In genomic region chr14:20662968-20663731, GRCh38 we compare ENCODE assay signal across 1 cellular context.
TF ChIP-seq lines count a peak whose summit lies in the region.

No MANE protein-coding gene starts in this region.

TF ChIP-seq in HepG2, 621 proteins besides CTCF, POLR2A, EP300 and RAD21 (continued from another document and continues in another):
- TF ChIP-seq NCOA5 (CRISPR knock-in tag; IDR thresholded peaks at IDR 0.05) (no peak), SNAI1 (CRISPR knock-in tag; IDR thresholded peaks at IDR 0.05; ENCODE audit: borderline replicate concordance) (no peak), ZNF652 (CRISPR knock-in tag; IDR thresholded peaks at IDR 0.05; ENCODE audit: borderline replicate concordance, low read depth) (peak; percentile 36; the same call in 1 of the 2 replicates), FLYWCH1 (CRISPR knock-in tag; IDR thresholded peaks at IDR 0.05) (no peak), RNF2 (conservative IDR thresholded peaks at IDR 0.05; ENCODE audit: low read depth) (no peak), SNAPC2 (CRISPR knock-in tag; IDR thresholded peaks at IDR 0.05) (no peak), FOXA3 (CRISPR knock-in tag; IDR thresholded peaks at IDR 0.05) (peak; percentile 54), PHF5A (CRISPR knock-in tag; IDR thresholded peaks at IDR 0.05; ENCODE audit: low read depth, unreplicated experiment) (peak; percentile 59), SATB2 (CRISPR knock-in tag; IDR thresholded peaks at IDR 0.05) (peak; percentile 37; the same call in 1 of the 2 replicates), RXRA (CRISPR knock-in tag; IDR thresholded peaks at IDR 0.05) (no peak), HOXA3 (CRISPR knock-in tag; IDR thresholded peaks at IDR 0.05) (peak; percentile 77), ZNF230 (CRISPR knock-in tag; IDR thresholded peaks at IDR 0.05) (0 out of 2 replicates have a peak, but pooled peaks have one; percentile 61), ZNF770 (CRISPR knock-in tag; IDR thresholded peaks at IDR 0.05) (no peak), ISL2 (CRISPR knock-in tag; IDR thresholded peaks at IDR 0.05) (0 out of 2 replicates have a peak, but pooled peaks have one; percentile 31), ZNF639 (CRISPR knock-in tag; conservative IDR thresholded peaks at IDR 0.05) (0 out of 2 replicates have a peak, but pooled peaks have one; percentile 39), MED8 (CRISPR knock-in tag; IDR thresholded peaks at IDR 0.05; ENCODE audit: insufficient replicate concordance) (peak; percentile 44), ZNF160 (CRISPR knock-in tag; IDR thresholded peaks at IDR 0.05) (no peak), SOX5 (CRISPR knock-in tag; IDR thresholded peaks at IDR 0.05; ENCODE audit: borderline replicate concordance) (peak; percentile 52), ZNF24 (IDR thresholded peaks at IDR 0.05) (peak; percentile 88), TGIF2 (CRISPR knock-in tag; IDR thresholded peaks at IDR 0.05) (0 out of 2 replicates have a peak, but pooled peaks have one; percentile 24), RBM39 (IDR thresholded peaks at IDR 0.05; ENCODE audit: low read depth, low read length, poor library complexity, severe bottlenecking) (no peak), ZNF281 (CRISPR knock-in tag; IDR thresholded peaks at IDR 0.05; ENCODE audit: borderline replicate concordance) (peak; percentile 25; the same call in 1 of the 2 replicates), KDM4B (CRISPR knock-in tag; IDR thresholded peaks at IDR 0.05) (peak; percentile 50; the same call in 1 of the 2 replicates), GMEB2 (CRISPR knock-in tag; IDR thresholded peaks at IDR 0.05; ENCODE audit: low read depth) (no peak), ZFP36 (IDR thresholded peaks at IDR 0.05; ENCODE audit: borderline replicate concordance, low read depth, low read length, partially characterized antibody) (no peak), CC2D1A (CRISPR knock-in tag; IDR thresholded peaks at IDR 0.05) (no peak), ATF4 (CRISPR knock-in tag; IDR thresholded peaks at IDR 0.05) (no peak)
- TF ChIP-seq, protein P1, sequence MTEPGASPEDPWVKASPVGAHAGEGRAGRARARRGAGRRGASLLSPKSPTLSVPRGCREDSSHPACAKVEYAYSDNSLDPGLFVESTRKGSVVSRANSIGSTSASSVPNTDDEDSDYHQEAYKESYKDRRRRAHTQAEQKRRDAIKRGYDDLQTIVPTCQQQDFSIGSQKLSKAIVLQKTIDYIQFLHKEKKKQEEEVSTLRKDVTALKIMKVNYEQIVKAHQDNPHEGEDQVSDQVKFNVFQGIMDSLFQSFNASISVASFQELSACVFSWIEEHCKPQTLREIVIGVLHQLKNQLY (CRISPR knock-in tag; IDR thresholded peaks at IDR 0.05): 0 out of 2 replicates have a peak, but pooled peaks have one; percentile 25
- TF ChIP-seq, protein P2, sequence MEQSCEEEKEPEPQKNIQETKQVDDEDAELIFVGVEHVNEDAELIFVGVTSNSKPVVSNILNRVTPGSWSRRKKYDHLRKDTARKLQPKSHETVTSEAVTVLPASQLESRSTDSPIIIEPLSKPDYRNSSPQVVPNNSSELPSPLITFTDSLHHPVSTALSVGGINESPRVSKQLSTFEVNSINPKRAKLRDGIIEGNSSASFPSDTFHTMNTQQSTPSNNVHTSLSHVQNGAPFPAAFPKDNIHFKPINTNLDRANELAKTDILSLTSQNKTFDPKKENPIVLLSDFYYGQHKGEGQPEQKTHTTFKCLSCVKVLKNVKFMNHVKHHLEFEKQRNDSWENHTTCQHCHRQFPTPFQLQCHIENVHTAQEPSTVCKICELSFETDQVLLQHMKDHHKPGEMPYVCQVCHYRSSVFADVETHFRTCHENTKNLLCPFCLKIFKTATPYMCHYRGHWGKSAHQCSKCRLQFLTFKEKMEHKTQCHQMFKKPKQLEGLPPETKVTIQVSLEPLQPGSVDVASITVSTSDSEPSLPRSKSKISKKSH (CRISPR knock-in tag; IDR thresholded peaks at IDR 0.05; ENCODE audit: borderline replicate concordance): 0 out of 2 replicates have a peak, but pooled peaks have one; percentile 21
- TF ChIP-seq, protein P3, sequence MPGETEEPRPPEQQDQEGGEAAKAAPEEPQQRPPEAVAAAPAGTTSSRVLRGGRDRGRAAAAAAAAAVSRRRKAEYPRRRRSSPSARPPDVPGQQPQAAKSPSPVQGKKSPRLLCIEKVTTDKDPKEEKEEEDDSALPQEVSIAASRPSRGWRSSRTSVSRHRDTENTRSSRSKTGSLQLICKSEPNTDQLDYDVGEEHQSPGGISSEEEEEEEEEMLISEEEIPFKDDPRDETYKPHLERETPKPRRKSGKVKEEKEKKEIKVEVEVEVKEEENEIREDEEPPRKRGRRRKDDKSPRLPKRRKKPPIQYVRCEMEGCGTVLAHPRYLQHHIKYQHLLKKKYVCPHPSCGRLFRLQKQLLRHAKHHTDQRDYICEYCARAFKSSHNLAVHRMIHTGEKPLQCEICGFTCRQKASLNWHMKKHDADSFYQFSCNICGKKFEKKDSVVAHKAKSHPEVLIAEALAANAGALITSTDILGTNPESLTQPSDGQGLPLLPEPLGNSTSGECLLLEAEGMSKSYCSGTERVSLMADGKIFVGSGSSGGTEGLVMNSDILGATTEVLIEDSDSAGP (CRISPR knock-in tag; IDR thresholded peaks at IDR 0.05; ENCODE audit: borderline replicate concordance): peak; percentile 57; the same call in 1 of the 2 replicates
- TF ChIP-seq, protein P4, sequence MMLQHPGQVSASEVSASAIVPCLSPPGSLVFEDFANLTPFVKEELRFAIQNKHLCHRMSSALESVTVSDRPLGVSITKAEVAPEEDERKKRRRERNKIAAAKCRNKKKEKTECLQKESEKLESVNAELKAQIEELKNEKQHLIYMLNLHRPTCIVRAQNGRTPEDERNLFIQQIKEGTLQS (CRISPR knock-in tag; IDR thresholded peaks at IDR 0.05): peak; percentile 31; the same call in 1 of the 2 replicates
- TF ChIP-seq, protein P5, sequence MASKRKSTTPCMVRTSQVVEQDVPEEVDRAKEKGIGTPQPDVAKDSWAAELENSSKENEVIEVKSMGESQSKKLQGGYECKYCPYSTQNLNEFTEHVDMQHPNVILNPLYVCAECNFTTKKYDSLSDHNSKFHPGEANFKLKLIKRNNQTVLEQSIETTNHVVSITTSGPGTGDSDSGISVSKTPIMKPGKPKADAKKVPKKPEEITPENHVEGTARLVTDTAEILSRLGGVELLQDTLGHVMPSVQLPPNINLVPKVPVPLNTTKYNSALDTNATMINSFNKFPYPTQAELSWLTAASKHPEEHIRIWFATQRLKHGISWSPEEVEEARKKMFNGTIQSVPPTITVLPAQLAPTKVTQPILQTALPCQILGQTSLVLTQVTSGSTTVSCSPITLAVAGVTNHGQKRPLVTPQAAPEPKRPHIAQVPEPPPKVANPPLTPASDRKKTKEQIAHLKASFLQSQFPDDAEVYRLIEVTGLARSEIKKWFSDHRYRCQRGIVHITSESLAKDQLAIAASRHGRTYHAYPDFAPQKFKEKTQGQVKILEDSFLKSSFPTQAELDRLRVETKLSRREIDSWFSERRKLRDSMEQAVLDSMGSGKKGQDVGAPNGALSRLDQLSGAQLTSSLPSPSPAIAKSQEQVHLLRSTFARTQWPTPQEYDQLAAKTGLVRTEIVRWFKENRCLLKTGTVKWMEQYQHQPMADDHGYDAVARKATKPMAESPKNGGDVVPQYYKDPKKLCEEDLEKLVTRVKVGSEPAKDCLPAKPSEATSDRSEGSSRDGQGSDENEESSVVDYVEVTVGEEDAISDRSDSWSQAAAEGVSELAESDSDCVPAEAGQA (IDR thresholded peaks at IDR 0.05; ENCODE audit: low read depth): 0 out of 2 replicates have a peak, but pooled peaks have one; percentile 32
- TF ChIP-seq, protein P5 (CRISPR knock-in tag; IDR thresholded peaks at IDR 0.05; ENCODE audit: borderline replicate concordance): no peak
